1 cellular context compared by ENCODE assay signal in genomic region chr3:172511783-172512357, GRCh38.
TF ChIP-seq lines count a peak whose summit lies in the region.

No MANE protein-coding gene starts in this region.

TF ChIP-seq in GM23338, 12 proteins besides CTCF, POLR2A, EP300 and RAD21 (continued from another document):
- no peak for TF ChIP-seq ZNF462 (CRISPR knock-in tag; IDR thresholded peaks at IDR 0.05)
- TF ChIP-seq ZNF114 (CRISPR knock-in tag; IDR thresholded peaks at IDR 0.05) = no peak
- no peak for TF ChIP-seq STAT1 (IDR thresholded peaks at IDR 0.05; ENCODE audit: unreplicated experiment)
- no peak for TF ChIP-seq EZH2phosphoT487 (IDR thresholded peaks at IDR 0.05; ENCODE audit: unreplicated experiment)
- TF ChIP-seq REST (IDR thresholded peaks at IDR 0.05; ENCODE audit: unreplicated experiment) = no peak
